11 cellular contexts compared by ENCODE assay signal in genomic region chr17:72388765-72389473, GRCh38.
DNase-seq lines count a peak whose midpoint lies in the region; ATAC-seq and TF ChIP-seq lines count a peak whose summit lies in the region.
"Had no signal": no experiment of that assay in that cellular context is flagged by ENCODE, and none has a peak within 500 bp of the region (broad histone marks: within the 10 kb centered on the region; RNA-seq: fewer than 3 reads in every experiment).

No MANE protein-coding gene starts in this region.

- CTCF ChIA-PET in Calu3 (lab: Charles Lee): no interaction called here

- H3K27me3 Mint-ChIP-seq in Calu3 (ENCODE audit: unreplicated experiment): no peaks in the 10 kb centered on the region

- H3K9me3 Mint-ChIP-seq in Calu3 (ENCODE audit: low read depth, unreplicated experiment): no peaks in the 10 kb centered on the region

- intact Hi-C loops in Calu3 (cut with micrococcal nuclease; ENCODE audit: unreplicated experiment) (no loop called here), left ventricle myocardium superior (cut with micrococcal nuclease) (no loop called here)

- TF ChIP-seq CTCF in Calu3 (IDR thresholded peaks at IDR 0.05; ENCODE audit: unreplicated experiment): peak; percentile 32

- no TSS peak for BruUV-seq in Calu3 (replicated peaks; lab: Mats Ljungman, UMichigan)

- ATAC-seq in GM19397 (IDR thresholded peaks at IDR 0.05; ENCODE audit: unreplicated experiment) (peak; percentile 70), HG03469 (IDR thresholded peaks at IDR 0.05; ENCODE audit: unreplicated experiment) (peak; percentile 34), left ventricle myocardium superior (no peak), HG02610 (IDR thresholded peaks at IDR 0.05; ENCODE audit: unreplicated experiment) (no peak)
- ATAC-seq: body of pancreas had no signal

- peak overlapping the region; percentile 68 for H3K27ac Mint-ChIP-seq in Calu3 (ENCODE audit: unreplicated experiment)

- H3K36me3 Mint-ChIP-seq in Calu3 (ENCODE audit: insufficient read depth, unreplicated experiment): peaks cover 47% of the 10 kb centered on the region

- DNase-seq in Calu3: peak; percentile 64
- DNase-seq in amniotic epithelial cell (ENCODE audit: low read depth): peak; percentile 71
- DNase-seq in left ventricle myocardium superior: no peak
- DNase-seq in NCI-H2196 (lab: John Stamatoyannopoulos, UW; ENCODE audit: unreplicated experiment): no peak
- DNase-seq in NCI-H187 (lab: John Stamatoyannopoulos, UW): no peak
- DNase-seq: body of pancreas; mesendoderm; stimulated activated CD8-positive, alpha-beta memory T cell treated with anti-CD3 and anti-CD28 coated beads, Interleukin-4, amount 100 ng/mL, for 48 hours had no signal

- peaks cover 83% of the 10 kb centered on the region for H3K4me1 Mint-ChIP-seq in Calu3 (ENCODE audit: low read depth, unreplicated experiment)

- H3K4me3 Mint-ChIP-seq in Calu3 (ENCODE audit: low read depth, unreplicated experiment): no peak overlapping the region

Comparison
In these comparisons a context has a peak if more than half of its experiments do, and no peak if none do; other contexts are left out.
1. DNase-seq: peak in Calu3 (single experiment) and amniotic epithelial cell (single experiment); none in left ventricle myocardium superior (single experiment), NCI-H2196 (single experiment) and NCI-H187 (0 of 2).
2. ATAC-seq: peak in GM19397 (single experiment) and HG03469 (single experiment); none in left ventricle myocardium superior (single experiment) and HG02610 (single experiment).